ENCODE assay signal across 1 cellular context in genomic region chr16:72501739-72502653, GRCh38.
TF ChIP-seq lines count a peak whose summit lies in the region.

No MANE protein-coding gene starts in this region.

TF ChIP-seq in HepG2, 621 proteins besides CTCF, POLR2A, EP300 and RAD21 (continued from another document):
- no peak for TF ChIP-seq ZNF281 (CRISPR knock-in tag; IDR thresholded peaks at IDR 0.05; ENCODE audit: borderline replicate concordance)
- TF ChIP-seq ISX (CRISPR knock-in tag; conservative IDR thresholded peaks at IDR 0.05) = no peak
- 0 out of 2 replicates have a peak, but pooled peaks have one; percentile 9 for TF ChIP-seq ELF3 (CRISPR knock-in tag; IDR thresholded peaks at IDR 0.05)
- no peak for TF ChIP-seq U2AF1 (optimal IDR thresholded peaks at IDR 0.05; ENCODE audit: low read depth, low read length)
- TF ChIP-seq ZNF547 (CRISPR knock-in tag; IDR thresholded peaks at IDR 0.05) = no peak
- no peak for TF ChIP-seq SMARCC2 (IDR thresholded peaks at IDR 0.05)
- no peak for TF ChIP-seq HNF1A (IDR thresholded peaks at IDR 0.05; ENCODE audit: low read depth)
- TF ChIP-seq HNF1A (CRISPR knock-in tag; IDR thresholded peaks at IDR 0.05; ENCODE audit: borderline replicate concordance) = no peak
- TF ChIP-seq ZNF607 (CRISPR knock-in tag; IDR thresholded peaks at IDR 0.05; ENCODE audit: borderline replicate concordance) = no peak
- TF ChIP-seq KLF12 (CRISPR knock-in tag; IDR thresholded peaks at IDR 0.05; ENCODE audit: borderline replicate concordance) = no peak
- 0 out of 2 replicates have a peak, but pooled peaks have one; percentile 18 for TF ChIP-seq CEBPG (CRISPR knock-in tag; IDR thresholded peaks at IDR 0.05)
- no peak for TF ChIP-seq AHDC1 (CRISPR knock-in tag; IDR thresholded peaks at IDR 0.05; ENCODE audit: borderline replicate concordance)
- TF ChIP-seq ZNF740 (CRISPR knock-in tag; IDR thresholded peaks at IDR 0.05) = peak; percentile 82; the same call in 1 of the 2 replicates
